In the genomic region with DNA sequence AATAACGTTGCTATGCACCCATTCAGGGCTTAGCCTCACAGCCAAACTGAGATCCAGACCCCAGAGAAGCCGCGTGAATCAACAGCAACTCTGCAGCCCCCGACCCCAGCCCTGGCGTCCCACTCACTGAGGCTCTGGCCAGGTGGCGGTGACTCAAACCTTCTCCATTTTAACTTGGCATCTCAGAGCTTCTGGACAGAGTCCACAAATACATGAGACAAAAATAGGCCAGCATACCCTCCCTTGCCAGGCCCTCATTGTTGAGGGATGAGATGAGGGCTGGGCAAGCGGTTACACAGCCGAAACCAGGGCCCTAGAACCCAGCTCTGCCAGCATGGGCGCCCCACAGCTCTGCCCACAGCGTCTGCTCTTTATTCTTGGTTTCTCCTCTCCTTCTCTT, we compare ENCODE assay signal across 14 cellular contexts.
A peak's percentile ranks its signal among the peaks of the same experiment; 100 is the strongest.
DNase-seq lines count a peak whose midpoint lies in the region; ATAC-seq and TF ChIP-seq lines count a peak whose summit lies in the region.
"Had no signal": no experiment of that assay in that cellular context is flagged by ENCODE, and none has a peak within 500 bp of the region (broad histone marks: within the 10 kb centered on the region; RNA-seq: fewer than 3 reads in every experiment).

No MANE protein-coding gene starts in this region.

- H3K4me3 Mint-ChIP-seq in chondrocyte (ENCODE audit: unreplicated experiment): no peak overlapping the region
- H3K4me3 Mint-ChIP-seq: activated CD4-positive, alpha-beta T cell treated with anti-CD3 and anti-CD28 coated beads, Interleukin-2, amount 10 ng/mL, durations not matched to agents 7 days and 5 days; activated naive CD4-positive, alpha-beta T cell treated with anti-CD3 and anti-CD28 coated beads, Interleukin-2, amount 10 ng/mL, durations not matched to agents 7 days and 5 days had no signal

- H3K9me3 Mint-ChIP-seq in chondrocyte (ENCODE audit: low read depth): no peaks in the 10 kb centered on the region
- H3K9me3 Mint-ChIP-seq: activated CD4-positive, alpha-beta T cell treated with anti-CD3 and anti-CD28 coated beads, Interleukin-2, amount 10 ng/mL, durations not matched to agents 7 days and 5 days; activated naive CD4-positive, alpha-beta T cell treated with anti-CD3 and anti-CD28 coated beads, Interleukin-2, amount 10 ng/mL, durations not matched to agents 7 days and 5 days had no signal

- ATAC-seq in right cardiac atrium (peak; percentile 15 to 61), thoracic aorta (ENCODE audit: insufficient number of reproducible peaks, low FRiP score, low read depth) (peak; percentile 71)
- ATAC-seq: lower lobe of right lung had no signal

- DNase-seq in NCI-H446 treated with DMSO at 0.1 percent for 48 hours (lab: John Stamatoyannopoulos, UW) (peak; percentile 84), chondrocyte (ENCODE audit: low spot score) (no peak), right cardiac atrium (no peak), thoracic aorta (ENCODE audit: low spot score) (no peak), NK-92 (lab: John Stamatoyannopoulos, UW; ENCODE audit: unreplicated experiment) (no peak), transverse colon (no peak), ureter (ENCODE audit: low spot score) (no peak)
- DNase-seq: activated CD4-positive, alpha-beta T cell treated with anti-CD3 and anti-CD28 coated beads, Interleukin-2, amount 10 ng/mL, durations not matched to agents 7 days and 5 days; activated naive CD4-positive, alpha-beta T cell treated with anti-CD3 and anti-CD28 coated beads, Interleukin-2, amount 10 ng/mL, durations not matched to agents 7 days and 5 days; lower lobe of right lung; NCI-H1694; NCI-H524 treated with DMSO at 0.1 percent for 48 hours; OCI-M1; stimulated activated CD4-positive, alpha-beta T cell treated with anti-CD3 and anti-CD28 coated beads, Interleukin-1b, Interleukin-23, amount 100 ng/mL, for 48 hours had no signal

- H3K4me3 ChIP-seq in right cardiac atrium (ENCODE audit: low read length): no peak overlapping the region
- peak overlapping the region; percentile 43 for H3K4me3 ChIP-seq in thoracic aorta
- H3K4me3 ChIP-seq in transverse colon: no peak overlapping the region
- H3K4me3 ChIP-seq: lower lobe of right lung had no signal

- in situ Hi-C loops in transverse colon (cut with MboI; ENCODE audit: low pct_ligation_motif_present in 1 of 4, low pct_unique_long_range_greater_than_20kb in 1 of 4, low sequenced_read_pairs in 3 of 4): loop anchor here (10.0 to 25.0 kb wide), 4 partner anchors 270 to 1045 kb away; no protein-coding TSS in a partner anchor

- H3K27me3 Mint-ChIP-seq in chondrocyte (ENCODE audit: low read depth): no peaks in the 10 kb centered on the region

- H3K27me3 ChIP-seq in right cardiac atrium (ENCODE audit: control insufficient read depth, insufficient read depth): no peaks in the 10 kb centered on the region
- H3K27me3 ChIP-seq in thoracic aorta (replicated peaks; ENCODE audit: insufficient read depth): no peaks in the 10 kb centered on the region
- no peaks in the 10 kb centered on the region for H3K27me3 ChIP-seq in transverse colon

- H3K4me1 ChIP-seq in right cardiac atrium (ENCODE audit: control insufficient read depth, insufficient read depth, low read length) (peaks cover 4% of the 10 kb centered on the region), thoracic aorta (ENCODE audit: control insufficient read depth in 1 of 2, low read depth in 2 of 2) (peaks cover 27 to 73% of the 10 kb centered on the region in 2 donors), transverse colon (peaks cover 0 to 13% (median 7%) of the 10 kb centered on the region in 4 donors)

- no peaks in the 10 kb centered on the region for H3K9me3 ChIP-seq in right cardiac atrium (ENCODE audit: control insufficient read depth, low read length)
- H3K9me3 ChIP-seq in thoracic aorta: no peaks in the 10 kb centered on the region
- no peaks in the 10 kb centered on the region for H3K9me3 ChIP-seq in transverse colon
- H3K9me3 ChIP-seq: lower lobe of right lung had no signal

- no peak for TF ChIP-seq POLR2A in transverse colon (IDR thresholded peaks at IDR 0.05)

- TF ChIP-seq CTCF in chondrocyte (IDR thresholded peaks at IDR 0.05) (no peak), thoracic aorta (IDR thresholded peaks at IDR 0.05) (no peak), transverse colon (IDR thresholded peaks at IDR 0.05) (no peak)

- TF ChIP-seq EP300 in transverse colon (IDR thresholded peaks at IDR 0.05; ENCODE audit: low read depth): no peak

- H3K27ac ChIP-seq in right cardiac atrium (ENCODE audit: low read length) (peak overlapping the region; percentile 15), thoracic aorta (peak overlapping the region; percentile 97 to 98), transverse colon (peak overlapping the region in 1 of 4 donors; percentile 20)
- H3K27ac ChIP-seq: lower lobe of right lung had no signal

- no peaks in the 10 kb centered on the region for H3K36me3 Mint-ChIP-seq in chondrocyte (ENCODE audit: low read depth)
- H3K36me3 Mint-ChIP-seq: activated naive CD4-positive, alpha-beta T cell treated with anti-CD3 and anti-CD28 coated beads, Interleukin-2, amount 10 ng/mL, durations not matched to agents 7 days and 5 days had no signal

- 63% methylated on average over 10 of the region's 10 CpGs for WGBS in right cardiac atrium
- 79 to 91% methylated on average over 4 to 10 of the region's 10 CpGs for WGBS in transverse colon (ENCODE audit: low coverage in 1 of 2), 2 donors

- no peaks in the 10 kb centered on the region for H3K36me3 ChIP-seq in thoracic aorta
- H3K36me3 ChIP-seq in transverse colon: no peaks in the 10 kb centered on the region
- H3K36me3 ChIP-seq: lower lobe of right lung had no signal

- H3K4me1 Mint-ChIP-seq in chondrocyte (ENCODE audit: low read depth): peaks cover 51% of the 10 kb centered on the region

- peak overlapping the region; percentile 81 for H3K27ac Mint-ChIP-seq in chondrocyte (ENCODE audit: unreplicated experiment)
- H3K27ac Mint-ChIP-seq: activated CD4-positive, alpha-beta T cell treated with anti-CD3 and anti-CD28 coated beads, Interleukin-2, amount 10 ng/mL, durations not matched to agents 7 days and 5 days; activated naive CD4-positive, alpha-beta T cell treated with anti-CD3 and anti-CD28 coated beads, Interleukin-2, amount 10 ng/mL, durations not matched to agents 7 days and 5 days had no signal

- intact Hi-C loops in right cardiac atrium (cut with DNase I): loop anchor here (5.0 to 10.0 kb wide), 6 partner anchors 158 to 1030 kb away; a partner anchor contains a TSS
- intact Hi-C loops in transverse colon (cut with DNase I; ENCODE audit: low total_unique reads): no loop called here
